Comparison of ENCODE assay signal across 10 cellular contexts in genomic region chr11:65414776-65415498, GRCh38. TPM values are rescaled to one million over a fixed set of nuclear protein-coding genes. Genes with fewer than 3 reads are reported as not detected.
DNase-seq lines count a peak whose midpoint lies in the region; ATAC-seq and TF ChIP-seq lines count a peak whose summit lies in the region.
"Had no signal": no experiment of that assay in that cellular context is flagged by ENCODE, and none has a peak within 500 bp of the region (broad histone marks: within the 10 kb centered on the region; RNA-seq: fewer than 3 reads in every experiment).

No MANE protein-coding gene starts in this region.

- H3K4me1 ChIP-seq in heart left ventricle: peaks cover 5 to 65% (median 51%) of the 10 kb centered on the region in 12 donors

- H3K27me3 ChIP-seq in heart left ventricle: no peaks in the 10 kb centered on the region

- peak in 4 of 5 donors; percentile 13 to 44 (median 22) for DNase-seq in heart left ventricle
- DNase-seq in Right ventricle myocardium inferior (ENCODE audit: missing footprints): no peak
- DNase-seq in central memory CD8-positive, alpha-beta T cell (ENCODE audit: low spot score in 2 of 2): no peak
- peak; percentile 27 for DNase-seq in medulla oblongata (ENCODE audit: extremely low spot score)
- no peak for DNase-seq in mucosa of gallbladder (ENCODE audit: low spot score)
- DNase-seq in hepatic stellate cell (ENCODE audit: low spot score): no peak
- DNase-seq in dermis blood vessel endothelial cell: no peak
- DNase-seq in NCI-H1694 treated with DMSO at 0.1 percent for 48 hours (lab: John Stamatoyannopoulos, UW): no peak
- DNase-seq: NCI-H1436 treated with DMSO at 0.1 percent for 48 hours had no signal

- no peak for TF ChIP-seq CTCF in heart left ventricle (IDR thresholded peaks at IDR 0.05)

- H3K27ac ChIP-seq in heart left ventricle: peak overlapping the region in 2 of 12 donors; percentile 22 to 100
- H3K27ac ChIP-seq: HL-60 had no signal

- peak overlapping the region; percentile 100 for H3K4me3 Mint-ChIP-seq in central memory CD8-positive, alpha-beta T cell

- no peaks in the 10 kb centered on the region for H3K9me3 Mint-ChIP-seq in central memory CD8-positive, alpha-beta T cell

- H3K27ac Mint-ChIP-seq in central memory CD8-positive, alpha-beta T cell (ENCODE audit: low read depth): no peak overlapping the region

- H3K36me3 ChIP-seq in heart left ventricle: peaks cover 0 to 37% (median 17%) of the 10 kb centered on the region in 9 donors

- H3K27me3 Mint-ChIP-seq in central memory CD8-positive, alpha-beta T cell: no peaks in the 10 kb centered on the region

- peaks cover 43% of the 10 kb centered on the region for H3K4me1 Mint-ChIP-seq in central memory CD8-positive, alpha-beta T cell

- ATAC-seq in heart left ventricle: no peak
- no peak for ATAC-seq in Right ventricle myocardium inferior
- ATAC-seq in central memory CD8-positive, alpha-beta T cell (replicated peaks; ENCODE audit: extremely low read depth, poor library complexity, severe bottlenecking): no peak

- no peak for TF ChIP-seq POLR2A in heart left ventricle (IDR thresholded peaks at IDR 0.05)

- no peak overlapping the region for H3K4me3 ChIP-seq in heart left ventricle

- 80 to 87% (median 87%) methylated on average over 10 to 11 of the region's 11 CpGs for WGBS in heart left ventricle, 4 donors

- no peaks in the 10 kb centered on the region for H3K9me3 ChIP-seq in heart left ventricle

- intact Hi-C loops in heart left ventricle (cut with DNase I): loop anchor here in 8 of 10 donors (5.0 to 10.0 kb wide), 5 partner anchors 33 to 92 kb away; partner anchors contain the start of gene SLC25A45 (in 2 of the 8)
- intact Hi-C loops in Right ventricle myocardium inferior (cut with DNase I): loop anchor here (5.0 kb wide), 1 partner anchor 157 kb away; the partner anchor contains the start of genes FAM89B and ZNRD2

- peaks cover 20% of the 10 kb centered on the region for H3K36me3 Mint-ChIP-seq in central memory CD8-positive, alpha-beta T cell (ENCODE audit: insufficient read depth)

RNA-seq across cellular contexts. Expression of gene NEAT1, which starts 7.7 kb away (rescaled TPM):
- total RNA-seq in heart left ventricle (100 to 1,000 TPM in 7 of 9 donors, 10 to 100 TPM in 2; 17.0 to 760 (median 507) TPM), Right ventricle myocardium inferior (457 TPM), mucosa of gallbladder (1,012 TPM), dermis blood vessel endothelial cell (50.4 and 189 TPM in 2 replicates)
- 100 to 1,000 TPM; 104 to 532 TPM for polyA plus RNA-seq in heart left ventricle

RNA-seq across cellular contexts. Expression of gene FRMD8, which starts 28.5 kb away (rescaled TPM):
- 10 to 100 TPM in 7 of 9 donors, 1 to 10 TPM in 2; 6.1 to 24.1 (median 11.3) TPM for total RNA-seq in heart left ventricle
- polyA plus RNA-seq in heart left ventricle: 10 to 100 TPM in 1 of 2 donors, 1 to 10 TPM in 1; 8.0 to 16.3 TPM
- 8.2 TPM for total RNA-seq in Right ventricle myocardium inferior
- 40.8 TPM for total RNA-seq in mucosa of gallbladder
- total RNA-seq in dermis blood vessel endothelial cell: 152 and 238 TPM in 2 replicates

RNA-seq across cellular contexts. Expression of gene SLC25A45, which starts 32.5 kb away (rescaled TPM):
- total RNA-seq in heart left ventricle: 10 to 100 TPM in 1 of 9 donors, 1 to 10 TPM in 8; 3.8 to 11.6 (median 6.6) TPM
- polyA plus RNA-seq in heart left ventricle: 1 to 10 TPM; 3.8 to 6.6 TPM
- 5.6 TPM for total RNA-seq in Right ventricle myocardium inferior
- total RNA-seq in mucosa of gallbladder: 7.1 TPM
- 1.0 and 3.3 TPM in 2 replicates for total RNA-seq in dermis blood vessel endothelial cell

Comparison
In these comparisons a context has a peak if more than half of its experiments do, and no peak if none do; other contexts are left out.
1. DNase-seq: peak in heart left ventricle (4 of 5) and medulla oblongata (single experiment); none in Right ventricle myocardium inferior (single experiment), central memory CD8-positive, alpha-beta T cell (0 of 2), mucosa of gallbladder (single experiment), hepatic stellate cell (single experiment), dermis blood vessel endothelial cell (single experiment) and NCI-H1694 treated with DMSO at 0.1 percent for 48 hours (single experiment).